In genomic region chr2:231567159-231567558, GRCh38 we compare ENCODE assay signal across 39 cellular contexts. TPM values are rescaled to one million over a fixed set of nuclear protein-coding genes. Genes with fewer than 3 reads are reported as not detected.
"Had no signal": no experiment of that assay in that cellular context is flagged by ENCODE, and none has a peak within 500 bp of the region (broad histone marks: within the 10 kb centered on the region; RNA-seq: fewer than 3 reads in every experiment).

No MANE protein-coding gene starts in this region.

- H3K4me3 ChIP-seq: adrenal gland, body of pancreas, esophagus muscularis mucosa, gastroesophageal sphincter, heart right ventricle had no signal

- H3K4me3 Mint-ChIP-seq: activated CD4-positive, alpha-beta memory T cell treated with anti-CD3 and anti-CD28 coated beads for 36 hours; activated CD4-positive, alpha-beta T cell treated with anti-CD3 and anti-CD28 coated beads for 36 hours; activated CD4-positive, alpha-beta T cell treated with anti-CD3 and anti-CD28 coated beads, Interleukin-2, amount 10 ng/mL, durations not matched to agents 24 days and 14 days; activated CD8-positive, alpha-beta memory T cell treated with anti-CD3 and anti-CD28 coated beads, Interleukin-2, amount 10 ng/mL, durations not matched to agents 7 days and 5 days; activated CD8-positive, alpha-beta T cell treated with anti-CD3 and anti-CD28 coated beads, Interleukin-2, amount 10 ng/mL, durations not matched to agents 7 days and 5 days; activated naive CD4-positive, alpha-beta T cell treated with anti-CD3 and anti-CD28 coated beads for 36 hours; activated naive CD4-positive, alpha-beta T cell treated with anti-CD3 and anti-CD28 coated beads, Interleukin-2, amount 50 U/mL, for 24 hours; activated T-helper 1 cell treated with anti-CD3 and anti-CD28 coated beads, Interleukin-12 subunit alpha, Interleukin-12 subunit beta, Interleukin-2, Interleukin-4 antibody, amounts not matched to agents 30 ng/mL and 10 ng/mL and 1 ng/mL, durations not matched to agents 14 hours and 24 hours and 36 hours; effector memory CD8-positive, alpha-beta T cell; T-helper 17 cell; T-helper 2 cell treated with Interferon-gamma antibody and Interleukin-4, amounts not matched to agents 5 μg/mL and 100 μg/mL, for 36 hours had no signal

- H3K27ac Mint-ChIP-seq: activated CD4-positive, alpha-beta memory T cell treated with anti-CD3 and anti-CD28 coated beads for 36 hours; activated CD4-positive, alpha-beta T cell treated with anti-CD3 and anti-CD28 coated beads for 36 hours; activated CD4-positive, alpha-beta T cell treated with anti-CD3 and anti-CD28 coated beads, Interleukin-2, amount 10 ng/mL, durations not matched to agents 24 days and 14 days; activated CD8-positive, alpha-beta memory T cell treated with anti-CD3 and anti-CD28 coated beads, Interleukin-2, amount 10 ng/mL, durations not matched to agents 7 days and 5 days; activated CD8-positive, alpha-beta T cell treated with anti-CD3 and anti-CD28 coated beads, Interleukin-2, amount 10 ng/mL, durations not matched to agents 7 days and 5 days; activated naive CD4-positive, alpha-beta T cell treated with anti-CD3 and anti-CD28 coated beads for 36 hours; activated naive CD4-positive, alpha-beta T cell treated with anti-CD3 and anti-CD28 coated beads, Interleukin-2, amount 50 U/mL, for 24 hours; activated T-helper 1 cell treated with anti-CD3 and anti-CD28 coated beads, Interleukin-12 subunit alpha, Interleukin-12 subunit beta, Interleukin-2, Interleukin-4 antibody, amounts not matched to agents 30 ng/mL and 10 ng/mL and 1 ng/mL, durations not matched to agents 14 hours and 24 hours and 36 hours; activated T-helper 2 cell treated with anti-CD3 and anti-CD28 coated beads, Interferon-gamma antibody, Interleukin-2, Interleukin-4, amounts not matched to agents 10 μg/mL and 5 μg/mL and 100 μg/mL, durations not matched to agents 14 hours and 24 hours and 36 hours; effector memory CD8-positive, alpha-beta T cell; T-helper 17 cell; T-helper 2 cell treated with Interferon-gamma antibody and Interleukin-4, amounts not matched to agents 5 μg/mL and 100 μg/mL, for 36 hours had no signal

- H3K36me3 ChIP-seq: adrenal gland, esophagus muscularis mucosa, gastroesophageal sphincter, heart right ventricle had no signal

- FAIRE-seq: colon had no signal

- H3K9me3 Mint-ChIP-seq: activated CD4-positive, alpha-beta memory T cell treated with anti-CD3 and anti-CD28 coated beads for 36 hours; activated CD4-positive, alpha-beta T cell treated with anti-CD3 and anti-CD28 coated beads, Interleukin-2, amount 10 ng/mL, durations not matched to agents 24 days and 14 days; activated naive CD4-positive, alpha-beta T cell treated with anti-CD3 and anti-CD28 coated beads for 36 hours; activated naive CD4-positive, alpha-beta T cell treated with anti-CD3 and anti-CD28 coated beads, Interleukin-2, amount 50 U/mL, for 24 hours; activated T-helper 1 cell treated with anti-CD3 and anti-CD28 coated beads, Interleukin-12 subunit alpha, Interleukin-12 subunit beta, Interleukin-2, Interleukin-4 antibody, amounts not matched to agents 30 ng/mL and 10 ng/mL and 1 ng/mL, durations not matched to agents 14 hours and 24 hours and 36 hours; activated T-helper 2 cell treated with anti-CD3 and anti-CD28 coated beads, Interferon-gamma antibody, Interleukin-2, Interleukin-4, amounts not matched to agents 10 μg/mL and 5 μg/mL and 100 μg/mL, durations not matched to agents 14 hours and 24 hours and 36 hours; effector memory CD8-positive, alpha-beta T cell; T-helper 2 cell treated with Interferon-gamma antibody and Interleukin-4, amounts not matched to agents 5 μg/mL and 100 μg/mL, for 36 hours had no signal

- ATAC-seq: activated CD4-positive, alpha-beta T cell treated with anti-CD3 and anti-CD28 coated beads for 36 hours; activated CD8-positive, alpha-beta memory T cell treated with anti-CD3 and anti-CD28 coated beads, Interleukin-2, amount 10 ng/mL, durations not matched to agents 7 days and 5 days; activated CD8-positive, alpha-beta T cell treated with anti-CD3 and anti-CD28 coated beads, Interleukin-2, amount 10 ng/mL, durations not matched to agents 7 days and 5 days; body of pancreas; effector memory CD8-positive, alpha-beta T cell; gastroesophageal sphincter; heart right ventricle; T-helper 17 cell had no signal

- H3K9me3 ChIP-seq: adrenal gland, body of pancreas, gastroesophageal sphincter had no signal

- DNase-seq: activated CD4-positive, alpha-beta memory T cell treated with anti-CD3 and anti-CD28 coated beads for 36 hours; activated CD4-positive, alpha-beta T cell treated with anti-CD3 and anti-CD28 coated beads for 36 hours; activated CD4-positive, alpha-beta T cell treated with anti-CD3 and anti-CD28 coated beads, Interleukin-2, amount 10 ng/mL, durations not matched to agents 24 days and 14 days; activated CD4-positive, CD25-positive, alpha-beta regulatory T cell; activated CD4-positive, CD25-positive, alpha-beta regulatory T cell treated with anti-CD3 and anti-CD28 coated beads, Interleukin-2, amount 50 U/mL, for 72 hours; activated CD8-positive, alpha-beta memory T cell treated with anti-CD3 and anti-CD28 coated beads, Interleukin-2, amount 10 ng/mL, durations not matched to agents 7 days and 5 days; activated CD8-positive, alpha-beta memory T cell treated with anti-CD3 and anti-CD28 coated beads, Interleukin-2, amount 50 U/mL, for 4 hours; activated CD8-positive, alpha-beta T cell treated with anti-CD3 and anti-CD28 coated beads, Interleukin-2, amount 10 ng/mL, durations not matched to agents 7 days and 5 days; activated effector memory CD4-positive, alpha-beta T cell treated with anti-CD3 and anti-CD28 coated beads, Interleukin-2, amount 50 U/mL, for 16 hours; activated naive CD4-positive, alpha-beta T cell treated with anti-CD3 and anti-CD28 coated beads for 36 hours; activated T-cell treated with anti-CD3 and anti-CD28 coated beads, Interleukin-2, amount 50 U/mL, for 1 hour; activated T-cell treated with anti-CD3 and anti-CD28 coated beads, Interleukin-2, amount 50 U/mL, for 48 hours; adrenal gland; amygdala; aorta; body of pancreas; caudate nucleus; cortex of kidney; dermis blood vessel endothelial cell; effector CD4-positive, alpha-beta T cell; effector memory CD8-positive, alpha-beta T cell; erythroblast; foreskin melanocyte; heart right ventricle; T-helper 1 cell; T-helper 17 cell; T1000 had no signal

- H3K4me1 ChIP-seq: adrenal gland, body of pancreas, gastroesophageal sphincter, heart right ventricle had no signal

- H3K36me3 Mint-ChIP-seq: activated CD4-positive, alpha-beta memory T cell treated with anti-CD3 and anti-CD28 coated beads for 36 hours; activated CD8-positive, alpha-beta memory T cell treated with anti-CD3 and anti-CD28 coated beads, Interleukin-2, amount 10 ng/mL, durations not matched to agents 7 days and 5 days; activated naive CD4-positive, alpha-beta T cell treated with anti-CD3 and anti-CD28 coated beads, Interleukin-2, amount 50 U/mL, for 24 hours had no signal

- H3K27me3 Mint-ChIP-seq: activated naive CD4-positive, alpha-beta T cell treated with anti-CD3 and anti-CD28 coated beads, Interleukin-2, amount 50 U/mL, for 24 hours; T-helper 17 cell had no signal

- H3K27ac ChIP-seq: adrenal gland, body of pancreas, esophagus muscularis mucosa, gastroesophageal sphincter, heart right ventricle had no signal

- H3K27me3 ChIP-seq: adrenal gland, body of pancreas, esophagus muscularis mucosa, gastroesophageal sphincter, heart right ventricle had no signal

RNA-seq across cellular contexts. Expression of gene TEX44, which starts 25.5 kb away (rescaled TPM):
- total RNA-seq: activated CD4-positive, alpha-beta memory T cell treated with anti-CD3 and anti-CD28 coated beads for 36 hours; activated CD4-positive, alpha-beta T cell treated with anti-CD3 and anti-CD28 coated beads for 36 hours; activated CD4-positive, alpha-beta T cell treated with anti-CD3 and anti-CD28 coated beads, Interleukin-2, amount 10 ng/mL, durations not matched to agents 24 days and 14 days; activated CD8-positive, alpha-beta memory T cell treated with anti-CD3 and anti-CD28 coated beads for 36 hours; activated CD8-positive, alpha-beta memory T cell treated with anti-CD3 and anti-CD28 coated beads, Interleukin-2, amount 10 ng/mL, durations not matched to agents 7 days and 5 days; activated CD8-positive, alpha-beta T cell treated with anti-CD3 and anti-CD28 coated beads, Interleukin-2, amount 10 ng/mL, durations not matched to agents 7 days and 5 days; activated naive CD4-positive, alpha-beta T cell treated with anti-CD3 and anti-CD28 coated beads for 36 hours; activated T-helper 1 cell treated with anti-CD3 and anti-CD28 coated beads, Interleukin-12 subunit alpha, Interleukin-12 subunit beta, Interleukin-2, Interleukin-4 antibody, amounts not matched to agents 30 ng/mL and 10 ng/mL and 1 ng/mL, durations not matched to agents 14 hours and 24 hours and 36 hours; activated T-helper 2 cell treated with anti-CD3 and anti-CD28 coated beads, Interferon-gamma antibody, Interleukin-2, Interleukin-4, amounts not matched to agents 10 μg/mL and 5 μg/mL and 100 μg/mL, durations not matched to agents 14 hours and 24 hours and 36 hours; adrenal gland; aorta; body of pancreas; chondrocyte; dermis blood vessel endothelial cell; esophagus muscularis mucosa; fibroblast of lung; fibroblast of villous mesenchyme; gastroesophageal sphincter; glomerular endothelial cell; heart right ventricle; T-helper 17 cell had no signal
- polyA plus RNA-seq: adrenal gland, aorta, fibroblast of lung, heart right ventricle had no signal

RNA-seq across cellular contexts. Expression of gene NMUR1, which starts 36.9 kb away (rescaled TPM):
- total RNA-seq: activated CD4-positive, alpha-beta T cell treated with anti-CD3 and anti-CD28 coated beads for 36 hours; activated CD4-positive, alpha-beta T cell treated with anti-CD3 and anti-CD28 coated beads, Interleukin-2, amount 10 ng/mL, durations not matched to agents 24 days and 14 days; activated naive CD4-positive, alpha-beta T cell treated with anti-CD3 and anti-CD28 coated beads for 36 hours; activated T-helper 1 cell treated with anti-CD3 and anti-CD28 coated beads, Interleukin-12 subunit alpha, Interleukin-12 subunit beta, Interleukin-2, Interleukin-4 antibody, amounts not matched to agents 30 ng/mL and 10 ng/mL and 1 ng/mL, durations not matched to agents 14 hours and 24 hours and 36 hours; fibroblast of villous mesenchyme; glomerular endothelial cell had no signal
